In genomic region chr1:246333855-246334254, GRCh38 we compare ENCODE assay signal across 26 cellular contexts.
"Had no signal": no experiment of that assay in that cellular context is flagged by ENCODE, and none has a peak within 500 bp of the region (broad histone marks: within the 10 kb centered on the region; RNA-seq: fewer than 3 reads in every experiment).

No MANE protein-coding gene starts in this region.

- H3K4me3 Mint-ChIP-seq: activated CD4-positive, alpha-beta memory T cell treated with anti-CD3 and anti-CD28 coated beads, Interleukin-2, amount 10 ng/mL, durations not matched to agents 7 days and 5 days; activated CD4-positive, alpha-beta T cell treated with anti-CD3 and anti-CD28 coated beads, Interleukin-2, amount 10 ng/mL, durations not matched to agents 24 days and 14 days; activated T-cell treated with anti-CD3 and anti-CD28 coated beads, Interleukin-2, amount 50 U/mL, for 24 hours; immature natural killer cell; naive thymus-derived CD8-positive, alpha-beta T cell; neural crest cell; T-helper 17 cell had no signal

- H3K4me1 ChIP-seq: heart left ventricle, right atrium auricular region, spleen, tibial nerve had no signal

- H3K4me1 Mint-ChIP-seq: neural crest cell had no signal

- DNase-seq: activated CD4-positive, alpha-beta memory T cell treated with anti-CD3 and anti-CD28 coated beads, Interleukin-2, amount 10 ng/mL, durations not matched to agents 7 days and 5 days; activated CD4-positive, alpha-beta T cell treated with anti-CD3 and anti-CD28 coated beads, Interleukin-2, amount 10 ng/mL, durations not matched to agents 24 days and 14 days; activated CD4-positive, CD25-positive, alpha-beta regulatory T cell treated with anti-CD3 and anti-CD28 coated beads, Interleukin-2, amount 50 U/mL, for 72 hours; activated CD8-positive, alpha-beta memory T cell treated with anti-CD3 and anti-CD28 coated beads, Interleukin-2, amount 50 U/mL, for 48 hours; activated gamma-delta T cell; activated naive CD4-positive, alpha-beta T cell treated with anti-CD3 and anti-CD28 coated beads, Interleukin-2, amount 50 U/mL, for 16 hours; activated T-cell treated with anti-CD3 and anti-CD28 coated beads, Interleukin-2, amount 50 U/mL, for 24 hours; amygdala; cortex of kidney; heart left ventricle; hypothalamus; immature natural killer cell; mesenchymal stem cell; naive thymus-derived CD8-positive, alpha-beta T cell; nucleus accumbens; spleen; stimulated activated CD4-positive, alpha-beta T cell treated with anti-CD3 and anti-CD28 coated beads, Interleukin-2, amount 100 ng/mL, for 48 hours; stimulated activated naive CD4-positive, alpha-beta T cell treated with Interleukin-2 at 50 U/mL for 16 hours; T-helper 17 cell; T1000; WERI-Rb-1 had no signal

- H3K27me3 ChIP-seq: cardiac muscle cell, heart left ventricle, right atrium auricular region, spleen, tibial nerve had no signal

- H3K4me3 ChIP-seq: cardiac muscle cell, heart left ventricle, right atrium auricular region, spleen, tibial nerve had no signal

- H3K27ac ChIP-seq: cardiac muscle cell, heart left ventricle, right atrium auricular region, spleen, tibial nerve, WERI-Rb-1 had no signal

- H3K27ac Mint-ChIP-seq: activated CD4-positive, alpha-beta memory T cell treated with anti-CD3 and anti-CD28 coated beads, Interleukin-2, amount 10 ng/mL, durations not matched to agents 7 days and 5 days; activated CD4-positive, alpha-beta T cell treated with anti-CD3 and anti-CD28 coated beads, Interleukin-2, amount 10 ng/mL, durations not matched to agents 24 days and 14 days; immature natural killer cell; T-helper 17 cell had no signal

- H3K36me3 ChIP-seq: cardiac muscle cell, right atrium auricular region had no signal

- ATAC-seq: heart left ventricle; naive thymus-derived CD8-positive, alpha-beta T cell; T-helper 17 cell had no signal

- FAIRE-seq: endothelial cell of umbilical vein had no signal

- H3K9me3 ChIP-seq: tibial nerve had no signal

- H3K27me3 Mint-ChIP-seq: activated CD4-positive, alpha-beta memory T cell treated with anti-CD3 and anti-CD28 coated beads, Interleukin-2, amount 10 ng/mL, durations not matched to agents 7 days and 5 days; activated CD4-positive, alpha-beta T cell treated with anti-CD3 and anti-CD28 coated beads, Interleukin-2, amount 10 ng/mL, durations not matched to agents 24 days and 14 days; activated T-cell treated with anti-CD3 and anti-CD28 coated beads, Interleukin-2, amount 50 U/mL, for 24 hours; naive thymus-derived CD8-positive, alpha-beta T cell; T-helper 17 cell had no signal
